Comparison of ENCODE assay signal across 8 cellular contexts in the genomic region with DNA sequence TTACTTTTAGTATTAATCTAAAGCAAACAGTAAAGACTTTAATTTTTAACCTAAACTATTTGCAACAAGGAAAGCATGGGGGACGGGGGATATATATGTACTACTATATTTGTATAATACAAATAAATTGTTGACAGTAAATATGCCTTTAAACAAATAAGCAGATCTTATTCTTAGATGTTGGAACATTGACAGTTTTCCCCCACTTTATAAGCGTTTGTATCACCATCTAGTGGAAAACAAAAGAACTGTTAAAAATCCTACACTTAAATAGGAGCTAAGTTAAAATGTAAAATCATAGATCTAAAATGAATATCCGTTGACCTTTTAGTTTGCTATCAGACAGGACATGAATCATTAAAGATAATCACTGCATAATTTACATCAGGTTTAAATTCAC. TPM values are rescaled to one million over a fixed set of nuclear protein-coding genes. Genes with fewer than 3 reads are reported as not detected.
DNase-seq lines count a peak whose midpoint lies in the region; ATAC-seq and TF ChIP-seq lines count a peak whose summit lies in the region.

No MANE protein-coding gene starts in this region.

- H3K9ac ChIP-seq in GM23248, result no peak overlapping the region
- no peak overlapping the region for H3K9ac ChIP-seq in SK-N-SH

- H3K27me3 ChIP-seq in GM23248 (replicated peaks; ENCODE audit: insufficient read depth) (no peaks in the 10 kb centered on the region), SK-N-SH (ENCODE audit: insufficient read depth) (no peaks in the 10 kb centered on the region), foreskin keratinocyte (no peaks in the 10 kb centered on the region), thyroid gland (no peaks in the 10 kb centered on the region)

- 3 to 6% methylated on average over 3 of the region's 3 CpGs for WGBS in GM23248 (ENCODE audit: low coverage in 1 of 2, low lambda C conversion rate in 2 of 2, missing lambda C conversion rate in 2 of 2), 2 experiments
- WGBS in SK-N-SH (ENCODE audit: low lambda C conversion rate), result 18% methylated on average over 3 of the region's 3 CpGs
- WGBS in thyroid gland, 2 donors, result 48 to 50% methylated on average over 3 of the region's 3 CpGs

- H4K20me1 ChIP-seq in GM23248 (ENCODE audit: insufficient read depth) (no peaks in the 10 kb centered on the region), SK-N-SH (ENCODE audit: insufficient read depth) (no peaks in the 10 kb centered on the region)

- H3K4me3 ChIP-seq in GM23248 (no peak overlapping the region), SK-N-SH (ENCODE audit: low read depth in 2 of 2, low read length in 1 of 2) (no peak overlapping the region), thyroid gland (replicated peaks in 1 of 3) (no peak overlapping the region)

- DNase-seq in AG20443 (ENCODE audit: low spot score), result peak; percentile 24
- DNase-seq in GM23248, result peak; percentile 79
- peak; percentile 36 for DNase-seq in SK-N-SH
- no peak for DNase-seq in foreskin keratinocyte
- no peak for DNase-seq in thyroid gland
- DNase-seq in NCI-H1417 treated with DMSO at 0.1 percent for 48 hours (lab: John Stamatoyannopoulos, UW), result no peak
- no peak for DNase-seq in stimulated activated CD4-positive, alpha-beta T cell treated with anti-CD3 and anti-CD28 coated beads, Interleukin-4, amount 100 ng/mL, for 4 hours

- TF ChIP-seq POLR2A in thyroid gland (IDR thresholded peaks at IDR 0.05), result no peak

- in situ Hi-C loops in GM23248 (cut with MboI), result loop anchor here (10.0 kb wide), 1 partner anchor 168 kb away; no protein-coding TSS in a partner anchor

- peak; percentile 80 for TF ChIP-seq RAD21 in SK-N-SH (IDR thresholded peaks at IDR 0.05; ENCODE audit: low read length)

- H3K36me3 ChIP-seq in GM23248 (ENCODE audit: low read depth), result peaks cover 5% of the 10 kb centered on the region; the same call in 1 of the 2 replicates
- peaks cover 17 to 31% of the 10 kb centered on the region in 2 experiments for H3K36me3 ChIP-seq in SK-N-SH (replicated peaks in 1 of 2; ENCODE audit: control insufficient read depth in 1 of 2, insufficient read depth in 2 of 2, low read length in 1 of 2)
- H3K36me3 ChIP-seq in thyroid gland, result no peaks in the 10 kb centered on the region

- H3K9me3 ChIP-seq in GM23248 (ENCODE audit: low read depth) (no peaks in the 10 kb centered on the region), SK-N-SH (no peaks in the 10 kb centered on the region), thyroid gland (no peaks in the 10 kb centered on the region)

- no peak for TF ChIP-seq EP300 in SK-N-SH (IDR thresholded peaks at IDR 0.05; ENCODE audit: borderline replicate concordance in 1 of 2, low read depth in 1 of 2, low read length in 1 of 2)

- ATAC-seq in foreskin keratinocyte (no peak), GM21529 (IDR thresholded peaks at IDR 0.05; ENCODE audit: unreplicated experiment) (no peak)

- TF ChIP-seq CTCF in SK-N-SH (IDR thresholded peaks at IDR 0.05) (peak; percentile 72), foreskin keratinocyte (conservative IDR thresholded peaks at IDR 0.05) (peak; percentile 72), thyroid gland (IDR thresholded peaks at IDR 0.05) (peak; percentile 17 to 81 (median 42))

- H3K27ac ChIP-seq in GM23248 (no peak overlapping the region), SK-N-SH (ENCODE audit: low read depth in 2 of 2, low read length in 1 of 2) (no peak overlapping the region), foreskin keratinocyte (no peak overlapping the region), thyroid gland (no peak overlapping the region)

- H3K79me2 ChIP-seq in GM23248 (ENCODE audit: insufficient read depth) (no peaks in the 10 kb centered on the region), SK-N-SH (ENCODE audit: insufficient read depth) (no peaks in the 10 kb centered on the region)

- H3K9me2 ChIP-seq in GM23248 (ENCODE audit: insufficient read depth), result no peaks in the 10 kb centered on the region
- no peaks in the 10 kb centered on the region for H3K9me2 ChIP-seq in SK-N-SH

- no peak overlapping the region for H3K4me2 ChIP-seq in GM23248 (ENCODE audit: unreplicated experiment)
- no peak overlapping the region for H3K4me2 ChIP-seq in SK-N-SH

- H2AFZ ChIP-seq in GM23248 (no peak overlapping the region), SK-N-SH (ENCODE audit: low read depth) (no peak overlapping the region)

- POLR2A ChIA-PET in SK-N-SH (lab: Yijun Ruan, JAX), result no interaction called here

- H3F3A ChIP-seq in GM23248 (ENCODE audit: insufficient read depth) (peaks cover 1% of the 10 kb centered on the region; the same call in 1 of the 2 replicates), SK-N-SH (replicated peaks; ENCODE audit: insufficient read depth) (peaks cover 3% of the 10 kb centered on the region)

- CTCF ChIA-PET in SK-N-SH (lab: Yijun Ruan, JAX), result interaction anchor here (0.6 to 5.0 kb wide), 39 partner anchors 9 to 429 kb away, joined by 3 to 69 read pairs (median 5); partner anchors contain the start of gene RBBP8

- intact Hi-C loops in thyroid gland (cut with DNase I), result loop anchor here (10.0 kb wide), 2 partner anchors 48 to 168 kb away; partner anchors contain the start of gene RBBP8

- H3K4me1 ChIP-seq in GM23248 (ENCODE audit: insufficient read depth), result peaks cover 7% of the 10 kb centered on the region
- H3K4me1 ChIP-seq in SK-N-SH (ENCODE audit: control insufficient read depth in 1 of 2, insufficient read depth in 2 of 2, low read depth in 1 of 2, low read length in 1 of 2), result peaks cover 0 to 6% of the 10 kb centered on the region in 2 experiments; a peak in 1 of 4 replicates
- peaks cover 10% of the 10 kb centered on the region for H3K4me1 ChIP-seq in foreskin keratinocyte
- H3K4me1 ChIP-seq in thyroid gland, result peaks cover 0 to 8% of the 10 kb centered on the region in 2 donors

TF ChIP-seq in SK-N-SH, 30 proteins besides CTCF, POLR2A, EP300 and RAD21:
- no peak for TF ChIP-seq NRF1 (IDR thresholded peaks at IDR 0.05; ENCODE audit: low read depth, low read length)
- TF ChIP-seq TCF12 (IDR thresholded peaks at IDR 0.05), result no peak
- no peak for TF ChIP-seq YY1 (IDR thresholded peaks at IDR 0.05; ENCODE audit: low read depth)
- no peak for TF ChIP-seq NFIC (IDR thresholded peaks at IDR 0.05; ENCODE audit: borderline replicate concordance)
- peak; percentile 62 for TF ChIP-seq SMC3 (IDR thresholded peaks at IDR 0.05; ENCODE audit: low read depth, low read length)
- TF ChIP-seq RCOR1 (IDR thresholded peaks at IDR 0.05; ENCODE audit: low read length), result 0 out of 2 replicates have a peak, but pooled peaks have one; percentile 15

RNA-seq across cellular contexts. Expression of gene RBBP8, which starts 50.0 kb away (rescaled TPM):
- 34.9 and 45.2 TPM in 2 replicates for total RNA-seq in GM23248 (2014; rRNA removed; shearing (Covaris generic))
- 26.9 and 27.1 TPM in 2 replicates for polyA plus RNA-seq in GM23248 (2016; fragmentation: Nextera tagmentation; extraction: Ambion mirVana)
- 9.6 and 11.5 TPM in 2 replicates for polyA plus RNA-seq in SK-N-SH (2012; rRNA removed)
- polyA plus RNA-seq in SK-N-SH (2012; cell fraction: cytosol; rRNA removed), result 15.4 and 20.1 TPM in 2 replicates
- 4.4 and 7.9 TPM in 2 replicates for polyA plus RNA-seq in SK-N-SH (2012; cell fraction: nucleus; rRNA removed)
- 79.0 and 93.7 TPM in 2 replicates for total RNA-seq in foreskin keratinocyte
- 40.5 and 49.8 TPM in 2 replicates for polyA plus RNA-seq in foreskin keratinocyte
- total RNA-seq in thyroid gland, result 10 to 100 TPM; 29.2 to 51.3 (median 42.5) TPM

Comparison
In these comparisons a context has a peak if more than half of its experiments do, and no peak if none do; other contexts are left out.
1. DNase-seq: peak in AG20443 (single experiment), GM23248 (single experiment) and SK-N-SH (single experiment); none in foreskin keratinocyte (0 of 2), thyroid gland (0 of 2), NCI-H1417 treated with DMSO at 0.1 percent for 48 hours (single experiment) and stimulated activated CD4-positive, alpha-beta T cell treated with anti-CD3 and anti-CD28 coated beads, Interleukin-4, amount 100 ng/mL, for 4 hours (0 of 2).
2. Peak in every context shown above with its lines, with median percentiles within 50 percentile points of each other: CTCF ChIP-seq.